Comparison of ENCODE assay signal across 1 cellular context in genomic region chr3:8656240-8656639, GRCh38.
TF ChIP-seq lines count a peak whose summit lies in the region.

No MANE protein-coding gene starts in this region.

TF ChIP-seq in HepG2, 621 proteins besides CTCF, POLR2A, EP300 and RAD21 (continued from another document and continues in another):
- peak; percentile 25 for TF ChIP-seq PAXIP1 (CRISPR knock-in tag; conservative IDR thresholded peaks at IDR 0.05)
- TF ChIP-seq NR2F6 (IDR thresholded peaks at IDR 0.05): no peak
- TF ChIP-seq NR2F6 (CRISPR knock-in tag; IDR thresholded peaks at IDR 0.05): 0 out of 2 replicates have a peak, but pooled peaks have one; percentile 14
- TF ChIP-seq ZNF773 (CRISPR knock-in tag; IDR thresholded peaks at IDR 0.05; ENCODE audit: borderline replicate concordance): no peak
- TF ChIP-seq ATF6 (CRISPR knock-in tag; conservative IDR thresholded peaks at IDR 0.05): no peak
- no peak for TF ChIP-seq NCOA1 (CRISPR knock-in tag; IDR thresholded peaks at IDR 0.05)
- TF ChIP-seq SALL1 (CRISPR knock-in tag; IDR thresholded peaks at IDR 0.05): peak; percentile 33; the same call in 1 of the 2 replicates
- no peak for TF ChIP-seq ZNF496 (CRISPR knock-in tag; IDR thresholded peaks at IDR 0.05; ENCODE audit: insufficient replicate concordance)
- no peak for TF ChIP-seq MXI1 (IDR thresholded peaks at IDR 0.05; ENCODE audit: borderline replicate concordance, low read depth, low read length)
- no peak for TF ChIP-seq KLF9 (CRISPR knock-in tag; IDR thresholded peaks at IDR 0.05; ENCODE audit: low read depth)
- TF ChIP-seq TBX2 (CRISPR knock-in tag; IDR thresholded peaks at IDR 0.05; ENCODE audit: borderline replicate concordance): no peak
- no peak for TF ChIP-seq ZNF543 (CRISPR knock-in tag; IDR thresholded peaks at IDR 0.05)
- no peak for TF ChIP-seq FOXP4 (CRISPR knock-in tag; IDR thresholded peaks at IDR 0.05)
- peak; percentile 29; the same call in 1 of the 2 replicates for TF ChIP-seq ZNF317 (CRISPR knock-in tag; IDR thresholded peaks at IDR 0.05)
- TF ChIP-seq CHD2 (IDR thresholded peaks at IDR 0.05; ENCODE audit: low read depth, low read length): no peak
- TF ChIP-seq SALL2 (CRISPR knock-in tag; IDR thresholded peaks at IDR 0.05): no peak
- TF ChIP-seq ZSCAN5A (CRISPR knock-in tag; IDR thresholded peaks at IDR 0.05; ENCODE audit: borderline replicate concordance): no peak
- TF ChIP-seq ZNF260 (CRISPR knock-in tag; IDR thresholded peaks at IDR 0.05; ENCODE audit: borderline replicate concordance, low read depth): no peak
- TF ChIP-seq, protein P1, sequence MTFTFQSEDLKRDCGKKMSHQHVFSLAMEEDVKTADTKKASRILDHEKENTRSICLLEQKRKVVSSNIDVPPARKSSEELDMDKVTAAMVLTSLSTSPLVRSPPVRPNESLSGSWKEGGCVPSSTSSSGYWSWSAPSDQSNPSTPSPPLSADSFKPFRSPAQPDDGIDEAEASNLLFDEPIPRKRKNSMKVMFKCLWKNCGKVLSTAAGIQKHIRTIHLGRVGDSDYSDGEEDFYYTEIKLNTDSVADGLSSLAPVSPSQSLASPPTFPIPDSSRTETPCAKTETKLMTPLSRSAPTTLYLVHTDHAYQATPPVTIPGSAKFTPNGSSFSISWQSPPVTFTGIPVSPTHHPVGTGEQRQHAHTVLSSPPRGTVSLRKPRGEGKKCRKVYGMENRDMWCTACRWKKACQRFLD (CRISPR knock-in tag; IDR thresholded peaks at IDR 0.05; ENCODE audit: borderline replicate concordance): no peak
- TF ChIP-seq, protein P2, sequence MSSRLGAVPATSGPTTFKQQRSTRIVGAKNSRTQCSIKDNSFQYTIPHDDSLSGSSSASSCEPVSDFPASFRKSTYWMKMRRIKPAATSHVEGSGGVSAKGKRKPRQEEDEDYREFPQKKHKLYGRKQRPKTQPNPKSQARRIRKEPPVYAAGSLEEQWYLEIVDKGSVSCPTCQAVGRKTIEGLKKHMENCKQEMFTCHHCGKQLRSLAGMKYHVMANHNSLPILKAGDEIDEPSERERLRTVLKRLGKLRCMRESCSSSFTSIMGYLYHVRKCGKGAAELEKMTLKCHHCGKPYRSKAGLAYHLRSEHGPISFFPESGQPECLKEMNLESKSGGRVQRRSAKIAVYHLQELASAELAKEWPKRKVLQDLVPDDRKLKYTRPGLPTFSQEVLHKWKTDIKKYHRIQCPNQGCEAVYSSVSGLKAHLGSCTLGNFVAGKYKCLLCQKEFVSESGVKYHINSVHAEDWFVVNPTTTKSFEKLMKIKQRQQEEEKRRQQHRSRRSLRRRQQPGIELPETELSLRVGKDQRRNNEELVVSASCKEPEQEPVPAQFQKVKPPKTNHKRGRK (CRISPR knock-in tag; IDR thresholded peaks at IDR 0.05): no peak
- no peak for TF ChIP-seq ZNF564 (CRISPR knock-in tag; IDR thresholded peaks at IDR 0.05)
- TF ChIP-seq PRDM15 (CRISPR knock-in tag; IDR thresholded peaks at IDR 0.05): no peak
- TF ChIP-seq ZNF709 (CRISPR knock-in tag; IDR thresholded peaks at IDR 0.05): no peak
- no peak for TF ChIP-seq ZFAT (CRISPR knock-in tag; conservative IDR thresholded peaks at IDR 0.05)
- TF ChIP-seq, protein P3, sequence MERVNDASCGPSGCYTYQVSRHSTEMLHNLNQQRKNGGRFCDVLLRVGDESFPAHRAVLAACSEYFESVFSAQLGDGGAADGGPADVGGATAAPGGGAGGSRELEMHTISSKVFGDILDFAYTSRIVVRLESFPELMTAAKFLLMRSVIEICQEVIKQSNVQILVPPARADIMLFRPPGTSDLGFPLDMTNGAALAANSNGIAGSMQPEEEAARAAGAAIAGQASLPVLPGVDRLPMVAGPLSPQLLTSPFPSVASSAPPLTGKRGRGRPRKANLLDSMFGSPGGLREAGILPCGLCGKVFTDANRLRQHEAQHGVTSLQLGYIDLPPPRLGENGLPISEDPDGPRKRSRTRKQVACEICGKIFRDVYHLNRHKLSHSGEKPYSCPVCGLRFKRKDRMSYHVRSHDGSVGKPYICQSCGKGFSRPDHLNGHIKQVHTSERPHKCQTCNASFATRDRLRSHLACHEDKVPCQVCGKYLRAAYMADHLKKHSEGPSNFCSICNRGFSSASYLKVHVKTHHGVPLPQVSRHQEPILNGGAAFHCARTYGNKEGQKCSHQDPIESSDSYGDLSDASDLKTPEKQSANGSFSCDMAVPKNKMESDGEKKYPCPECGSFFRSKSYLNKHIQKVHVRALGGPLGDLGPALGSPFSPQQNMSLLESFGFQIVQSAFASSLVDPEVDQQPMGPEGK (CRISPR knock-in tag; IDR thresholded peaks at IDR 0.05): no peak
- no peak for TF ChIP-seq ZNF513 (CRISPR knock-in tag; conservative IDR thresholded peaks at IDR 0.05)
- TF ChIP-seq ZFX (CRISPR knock-in tag; IDR thresholded peaks at IDR 0.05; ENCODE audit: low read depth): peak; percentile 11; the same call in 1 of the 2 replicates
- TF ChIP-seq TGIF2 (CRISPR knock-in tag; IDR thresholded peaks at IDR 0.05): no peak
- no peak for TF ChIP-seq ZC3H13 (CRISPR knock-in tag; IDR thresholded peaks at IDR 0.05)
- TF ChIP-seq, protein P4, sequence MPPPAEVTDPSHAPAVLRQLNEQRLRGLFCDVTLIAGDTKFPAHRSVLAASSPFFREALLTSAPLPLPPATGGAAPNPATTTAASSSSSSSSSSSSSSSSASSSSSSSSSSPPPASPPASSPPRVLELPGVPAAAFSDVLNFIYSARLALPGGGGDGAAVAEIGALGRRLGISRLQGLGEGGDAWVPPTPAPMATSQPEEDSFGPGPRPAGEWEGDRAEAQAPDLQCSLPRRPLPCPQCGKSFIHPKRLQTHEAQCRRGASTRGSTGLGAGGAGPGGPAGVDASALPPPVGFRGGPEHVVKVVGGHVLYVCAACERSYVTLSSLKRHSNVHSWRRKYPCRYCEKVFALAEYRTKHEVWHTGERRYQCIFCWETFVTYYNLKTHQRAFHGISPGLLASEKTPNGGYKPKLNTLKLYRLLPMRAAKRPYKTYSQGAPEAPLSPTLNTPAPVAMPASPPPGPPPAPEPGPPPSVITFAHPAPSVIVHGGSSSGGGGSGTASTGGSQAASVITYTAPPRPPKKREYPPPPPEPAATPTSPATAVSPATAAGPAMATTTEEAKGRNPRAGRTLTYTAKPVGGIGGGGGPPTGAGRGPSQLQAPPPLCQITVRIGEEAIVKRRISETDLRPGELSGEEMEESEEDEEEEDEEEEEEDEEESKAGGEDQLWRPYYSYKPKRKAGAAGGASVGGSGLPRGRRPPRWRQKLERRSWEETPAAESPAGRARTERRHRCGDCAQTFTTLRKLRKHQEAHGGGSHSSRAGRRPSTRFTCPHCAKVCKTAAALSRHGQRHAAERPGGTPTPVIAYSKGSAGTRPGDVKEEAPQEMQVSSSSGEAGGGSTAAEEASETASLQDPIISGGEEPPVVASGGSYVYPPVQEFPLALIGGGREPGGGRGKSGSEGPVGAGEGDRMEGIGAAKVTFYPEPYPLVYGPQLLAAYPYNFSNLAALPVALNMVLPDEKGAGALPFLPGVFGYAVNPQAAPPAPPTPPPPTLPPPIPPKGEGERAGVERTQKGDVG (CRISPR knock-in tag; IDR thresholded peaks at IDR 0.05; ENCODE audit: borderline replicate concordance): no peak
- no peak for TF ChIP-seq YEATS4 (CRISPR knock-in tag; IDR thresholded peaks at IDR 0.05; ENCODE audit: borderline replicate concordance)
- TF ChIP-seq ZFY (CRISPR knock-in tag; IDR thresholded peaks at IDR 0.05): 0 out of 2 replicates have a peak, but pooled peaks have one; percentile 16
